Comparison of ENCODE assay signal across 7 cellular contexts in the genomic region with DNA sequence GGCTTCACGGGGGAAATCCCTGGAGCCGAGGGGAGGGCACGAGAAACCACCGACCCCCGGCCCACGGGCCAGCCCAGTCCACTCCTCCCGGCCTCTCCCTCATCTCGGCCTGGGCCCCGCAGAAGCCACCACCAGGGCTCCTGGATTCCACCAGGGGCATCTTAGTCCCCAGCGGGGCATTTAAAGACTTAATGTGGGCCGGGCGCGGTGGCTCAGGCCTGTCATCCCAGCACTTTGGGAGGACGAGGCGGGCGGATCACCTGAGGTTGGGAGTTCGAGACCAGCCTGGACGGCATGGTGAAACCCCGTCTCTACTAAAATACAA. TPM values are rescaled to one million over a fixed set of nuclear protein-coding genes. Genes with fewer than 3 reads are reported as not detected.
A peak's percentile ranks its signal among the peaks of the same experiment; 100 is the strongest.
DNase-seq lines count a peak whose midpoint lies in the region; ATAC-seq and TF ChIP-seq lines count a peak whose summit lies in the region.

No MANE protein-coding gene starts in this region.

- no peaks in the 10 kb centered on the region for H3K9me3 Mint-ChIP-seq in chondrocyte (ENCODE audit: low read depth)

- DNase-seq in MG63: no peak
- DNase-seq in chondrocyte (ENCODE audit: low spot score): no peak
- DNase-seq in lower lobe of right lung: no peak
- DNase-seq in testis: no peak
- no peak for DNase-seq in Ammon's horn (ENCODE audit: low spot score)
- no peak for DNase-seq in SHP77 treated with DMSO at 0.1 percent for 48 hours (lab: John Stamatoyannopoulos, UW)

- peak overlapping the region; percentile 63 for H3K4me3 Mint-ChIP-seq in chondrocyte (ENCODE audit: unreplicated experiment)

- peak; percentile 5 for TF ChIP-seq CTCF in chondrocyte (IDR thresholded peaks at IDR 0.05)
- TF ChIP-seq CTCF in lower lobe of right lung (IDR thresholded peaks at IDR 0.05): no peak
- no peak for TF ChIP-seq CTCF in testis (IDR thresholded peaks at IDR 0.05)

- no peak for TF ChIP-seq POLR2A in testis (IDR thresholded peaks at IDR 0.05)

- peaks cover 9% of the 10 kb centered on the region for H3K27me3 Mint-ChIP-seq in chondrocyte (ENCODE audit: low read depth)

- intact Hi-C loops in lower lobe of right lung (cut with DNase I) (no loop called here), testis (cut with DNase I; ENCODE audit: low total_unique reads) (no loop called here)

- H3K27me3 ChIP-seq in MG63: no peaks in the 10 kb centered on the region
- no peaks in the 10 kb centered on the region for H3K27me3 ChIP-seq in lower lobe of right lung (ENCODE audit: low read depth)
- no peaks in the 10 kb centered on the region for H3K27me3 ChIP-seq in testis

- H3K4me1 ChIP-seq in lower lobe of right lung (peaks cover 25% of the 10 kb centered on the region), testis (peaks cover 5% of the 10 kb centered on the region)

- ATAC-seq in lower lobe of right lung (peak; percentile 5 to 10), HG03196 (IDR thresholded peaks at IDR 0.05; ENCODE audit: unreplicated experiment) (no peak)

- H3K9me3 ChIP-seq in MG63: no peaks in the 10 kb centered on the region
- H3K9me3 ChIP-seq in lower lobe of right lung: no peaks in the 10 kb centered on the region
- H3K9me3 ChIP-seq in testis: no peaks in the 10 kb centered on the region

- 37 to 40% methylated on average over 12 to 19 of the region's 19 CpGs for WGBS in testis, 2 donors

- H3K36me3 Mint-ChIP-seq in chondrocyte (ENCODE audit: low read depth): no peaks in the 10 kb centered on the region

- no peak overlapping the region for H3K27ac Mint-ChIP-seq in chondrocyte (ENCODE audit: unreplicated experiment)

- no peaks in the 10 kb centered on the region for H3K4me1 Mint-ChIP-seq in chondrocyte (ENCODE audit: low read depth)

- H3K36me3 ChIP-seq in MG63: no peaks in the 10 kb centered on the region
- no peaks in the 10 kb centered on the region for H3K36me3 ChIP-seq in lower lobe of right lung
- H3K36me3 ChIP-seq in testis (ENCODE audit: low read depth, missing control alignments): no peaks in the 10 kb centered on the region

- peak overlapping the region; percentile 62 for H3K27ac ChIP-seq in lower lobe of right lung
- peak overlapping the region; percentile 72 for H3K27ac ChIP-seq in testis

- H3K4me3 ChIP-seq in MG63 (peak overlapping the region; percentile 59), lower lobe of right lung (peak overlapping the region; percentile 65), testis (peak overlapping the region; percentile 58 to 67)

RNA-seq across cellular contexts. Expression of gene ABR, which starts 24.1 kb away (rescaled TPM):
- 7.3 and 24.0 TPM in 2 replicates for total RNA-seq in MG63 (2014; rRNA removed; shearing (Covaris generic); ENCODE audit: low replicate concordance)
- total RNA-seq in chondrocyte (114 to 129 TPM (median 119 TPM) in 3 replicates), lower lobe of right lung (212 TPM), testis (10 to 100 TPM; 42.1 to 52.7 TPM)
- polyA plus RNA-seq in testis (ENCODE audit: insufficient read depth, low read depth, low replicate concordance): 30.6 TPM
